ENCODE assay signal across 26 cellular contexts in genomic region chr1:7232936-7233540, GRCh38.
"Had no signal": no experiment of that assay in that cellular context is flagged by ENCODE, and none has a peak within 500 bp of the region (broad histone marks: within the 10 kb centered on the region; RNA-seq: fewer than 3 reads in every experiment).

No MANE protein-coding gene starts in this region.

- H3K27ac Mint-ChIP-seq: activated CD4-positive, alpha-beta T cell treated with anti-CD3 and anti-CD28 coated beads, Interleukin-2, amount 10 ng/mL, durations not matched to agents 7 days and 5 days; activated CD8-positive, alpha-beta T cell treated with anti-CD3 and anti-CD28 coated beads, Interleukin-2, amount 10 ng/mL, durations not matched to agents 7 days and 5 days; activated naive CD8-positive, alpha-beta T cell; activated T-helper 17 cell treated with anti-CD3 and anti-CD28 coated beads, Interleukin-2, amount 50 U/mL, for 72 hours; WTC11 had no signal

- H3K4me3 ChIP-seq: body of pancreas, esophagus squamous epithelium, gastroesophageal sphincter had no signal

- H3K4me3 Mint-ChIP-seq: activated CD4-positive, alpha-beta T cell treated with anti-CD3 and anti-CD28 coated beads, Interleukin-2, amount 10 ng/mL, durations not matched to agents 7 days and 5 days; activated CD8-positive, alpha-beta T cell treated with anti-CD3 and anti-CD28 coated beads, Interleukin-2, amount 10 ng/mL, durations not matched to agents 7 days and 5 days; activated naive CD8-positive, alpha-beta T cell; activated T-cell treated with anti-CD3 and anti-CD28 coated beads, Interleukin-2, amount 50 U/mL, for 4 hours; activated T-helper 17 cell treated with anti-CD3 and anti-CD28 coated beads, Interleukin-2, amount 50 U/mL, for 72 hours; WTC11 had no signal

- H3K27me3 ChIP-seq: body of pancreas had no signal

- H3K4me1 Mint-ChIP-seq: activated CD4-positive, alpha-beta T cell treated with anti-CD3 and anti-CD28 coated beads, Interleukin-2, amount 10 ng/mL, durations not matched to agents 7 days and 5 days; activated T-helper 17 cell treated with anti-CD3 and anti-CD28 coated beads, Interleukin-2, amount 50 U/mL, for 72 hours; WTC11 had no signal

- H3K9me3 Mint-ChIP-seq: activated CD4-positive, alpha-beta T cell treated with anti-CD3 and anti-CD28 coated beads, Interleukin-2, amount 10 ng/mL, durations not matched to agents 7 days and 5 days; activated T-cell treated with anti-CD3 and anti-CD28 coated beads, Interleukin-2, amount 50 U/mL, for 4 hours; activated T-helper 17 cell treated with anti-CD3 and anti-CD28 coated beads, Interleukin-2, amount 50 U/mL, for 72 hours; WTC11 had no signal

- ATAC-seq: activated CD8-positive, alpha-beta T cell treated with anti-CD3 and anti-CD28 coated beads, Interleukin-2, amount 10 ng/mL, durations not matched to agents 7 days and 5 days; activated T-cell treated with anti-CD3 and anti-CD28 coated beads, Interleukin-2, amount 50 U/mL, for 4 hours; activated T-helper 17 cell treated with anti-CD3 and anti-CD28 coated beads, Interleukin-2, amount 50 U/mL, for 72 hours; body of pancreas; gastroesophageal sphincter; WTC11 had no signal

- H3K27me3 Mint-ChIP-seq: activated naive CD8-positive, alpha-beta T cell had no signal

- H3K9me3 ChIP-seq: body of pancreas, esophagus squamous epithelium, gastroesophageal sphincter had no signal

- H3K36me3 Mint-ChIP-seq: activated naive CD8-positive, alpha-beta T cell; WTC11 had no signal

- H3K27ac ChIP-seq: body of pancreas, epithelial cell of prostate, esophagus squamous epithelium, gastroesophageal sphincter, VCaP had no signal

- H3K36me3 ChIP-seq: esophagus squamous epithelium, gastroesophageal sphincter had no signal

- H3K4me1 ChIP-seq: body of pancreas, esophagus squamous epithelium, gastroesophageal sphincter had no signal

- DNase-seq: activated CD4-positive, alpha-beta T cell treated with anti-CD3 and anti-CD28 coated beads for 1 hour; activated CD4-positive, alpha-beta T cell treated with anti-CD3 and anti-CD28 coated beads for 4 hours; activated CD4-positive, alpha-beta T cell treated with anti-CD3 and anti-CD28 coated beads, Interleukin-2, amount 10 ng/mL, durations not matched to agents 7 days and 5 days; activated CD4-positive, alpha-beta T cell treated with anti-CD3 and anti-CD28 coated beads, Interleukin-2, amount 50 U/mL, for 4 hours; activated CD8-positive, alpha-beta T cell treated with anti-CD3 and anti-CD28 coated beads, Interleukin-2, amount 10 ng/mL, durations not matched to agents 7 days and 5 days; activated effector memory CD4-positive, alpha-beta T cell treated with Interleukin-2 at 50 U/mL for 16 hours; activated gamma-delta T cell treated with Interleukin-2 at 50 U/mL for 16 hours; activated naive CD4-positive, alpha-beta T cell treated with anti-CD3 and anti-CD28 coated beads, Interleukin-2, amount 50 U/mL, for 16 hours; activated naive CD4-positive, alpha-beta T cell treated with Interleukin-2 at 50 U/mL for 16 hours; activated T-cell treated with anti-CD3 and anti-CD28 coated beads, Interleukin-2, amount 50 U/mL, for 4 hours; amygdala; aorta; body of pancreas; caudate nucleus; cortex of kidney; dermis blood vessel endothelial cell; effector CD8-positive, alpha-beta T cell; esophagus squamous epithelium; foreskin melanocyte; T-helper 2 cell had no signal
